Comparison of ENCODE assay signal across 27 cellular contexts in genomic region chr5:17289681-17290619, GRCh38.
DNase-seq lines count a peak whose midpoint lies in the region; ATAC-seq and TF ChIP-seq lines count a peak whose summit lies in the region.
"Had no signal": no experiment of that assay in that cellular context is flagged by ENCODE, and none has a peak within 500 bp of the region (broad histone marks: within the 10 kb centered on the region; RNA-seq: fewer than 3 reads in every experiment).

No MANE protein-coding gene starts in this region.

- intact Hi-C loops in PC-9 (cut with micrococcal nuclease; ENCODE audit: unreplicated experiment) (no loop called here), esophagus muscularis mucosa (cut with DNase I) (no loop called here)

- H2AK5ac ChIP-seq in neuronal stem cell (ENCODE audit: low read depth, low read length): no peak overlapping the region

- no peak overlapping the region for H2BK15ac ChIP-seq in neuronal stem cell (ENCODE audit: low read length)

- H2AFZ ChIP-seq in PC-9 (peak overlapping the region; percentile 66), neuronal stem cell (ENCODE audit: low read length) (no peak overlapping the region)

- TF ChIP-seq EP300 in esophagus muscularis mucosa (IDR thresholded peaks at IDR 0.05): no peak

- H3K23ac ChIP-seq in neuronal stem cell (ENCODE audit: low read depth, low read length, poor library complexity): no peak overlapping the region

- H3F3A ChIP-seq in PC-9 (ENCODE audit: insufficient read depth, low read depth): no peaks in the 10 kb centered on the region

- H3K27me3 ChIP-seq in PC-9 (ENCODE audit: insufficient read depth, low read depth) (no peaks in the 10 kb centered on the region), esophagus muscularis mucosa (no peaks in the 10 kb centered on the region), neuronal stem cell (ENCODE audit: control insufficient read depth in 3 of 3, insufficient read depth in 3 of 3, low read depth in 1 of 3, low read length in 3 of 3) (no peaks in the 10 kb centered on the region)

- DNase-seq in AG10803 (ENCODE audit: low read depth) (peak; percentile 54), PC-9 (no peak), esophagus muscularis mucosa (ENCODE audit: extremely low spot score) (peak; percentile 70), neuronal stem cell (ENCODE audit: low spot score) (no peak), NCI-H510A (lab: John Stamatoyannopoulos, UW) (no peak), Kasumi-1 (lab: John Stamatoyannopoulos, UW) (no peak)
- DNase-seq in stimulated activated naive CD8-positive, alpha-beta T cell treated with anti-CD3 and anti-CD28 coated beads, Interleukin-15, Interleukin-2, amounts not matched to agents 100 U/mL and 50 U/mL, for 24 hours: no peak
- DNase-seq: activated CD4-positive, alpha-beta memory T cell treated with anti-CD3 and anti-CD28 coated beads for 36 hours; activated CD4-positive, CD25-positive, alpha-beta regulatory T cell treated with anti-CD3 and anti-CD28 coated beads, Interleukin-2, amount 50 U/mL, for 72 hours; activated CD8-positive, alpha-beta memory T cell treated with anti-CD3 and anti-CD28 coated beads, Interleukin-2, amount 50 U/mL, for 4 hours; activated naive CD4-positive, alpha-beta T cell treated with anti-CD3 and anti-CD28 coated beads for 36 hours; amniotic stem cell; caudate nucleus; DND-41; islet precursor cell; left ventricle myocardium superior; naive B cell; NCI-H1092; NCI-H1930; RPMI8226; small intestine; stimulated activated CD4-positive, alpha-beta T cell treated with anti-CD3 and anti-CD28 coated beads, Interleukin-1b, Interleukin-23, amount 100 ng/mL, for 48 hours; stimulated activated CD8-positive, alpha-beta memory T cell treated with anti-CD3 and anti-CD28 coated beads, Interleukin-4, amount 100 ng/mL, for 48 hours; T-helper 17 cell had no signal

- peak overlapping the region; percentile 24 for H2BK12ac ChIP-seq in neuronal stem cell (ENCODE audit: low read length)

- no peak overlapping the region for H2BK120ac ChIP-seq in neuronal stem cell (ENCODE audit: low read depth, low read length)

- no peak overlapping the region for H4K8ac ChIP-seq in neuronal stem cell (ENCODE audit: low read depth, low read length)

- no peaks in the 10 kb centered on the region for H3K36me3 ChIP-seq in PC-9 (ENCODE audit: low read depth)
- no peaks in the 10 kb centered on the region for H3K36me3 ChIP-seq in esophagus muscularis mucosa
- no peaks in the 10 kb centered on the region for H3K36me3 ChIP-seq in neuronal stem cell (replicated peaks in 1 of 2; ENCODE audit: control insufficient read depth in 2 of 2, insufficient read depth in 2 of 2, low read length in 2 of 2)

- TF ChIP-seq CTCF in AG10803 (conservative IDR thresholded peaks at IDR 0.05; ENCODE audit: low read length): no peak
- TF ChIP-seq CTCF in PC-9 (conservative IDR thresholded peaks at IDR 0.05): no peak
- TF ChIP-seq CTCF in esophagus muscularis mucosa (IDR thresholded peaks at IDR 0.05): no peak

- TF ChIP-seq POLR2A in esophagus muscularis mucosa (IDR thresholded peaks at IDR 0.05; ENCODE audit: low read depth): no peak

- no peak overlapping the region for H3K27ac ChIP-seq in PC-9
- H3K27ac ChIP-seq in esophagus muscularis mucosa (replicated peaks in 1 of 4): no peak overlapping the region
- H3K27ac ChIP-seq in neuronal stem cell (replicated peaks; ENCODE audit: low read length): no peak overlapping the region
- H3K27ac ChIP-seq: C4-2B, SK-N-MC had no signal

- BruUV-seq in PC-9 (replicated peaks; lab: Mats Ljungman, UMichigan): no TSS peak

- no peak overlapping the region for H3K4ac ChIP-seq in neuronal stem cell (ENCODE audit: low read length)

- H3K4me1 ChIP-seq in PC-9 (replicated peaks; ENCODE audit: insufficient read depth): 0 out of 2 replicates have a peak, but pooled peaks cover 5% of the 10 kb centered on the region
- H3K4me1 ChIP-seq in esophagus muscularis mucosa: no peaks in the 10 kb centered on the region
- H3K4me1 ChIP-seq in neuronal stem cell (ENCODE audit: control insufficient read depth in 2 of 2, insufficient read depth in 1 of 2, low read depth in 1 of 2, low read length in 2 of 2): no peaks in the 10 kb centered on the region

- H3K4me2 ChIP-seq in PC-9 (peak overlapping the region; percentile 41), neuronal stem cell (ENCODE audit: insufficient read depth, low read length, poor library complexity, severe bottlenecking) (no peak overlapping the region)

- 76% methylated on average over 14 of the region's 17 CpGs for WGBS in esophagus muscularis mucosa
- WGBS in neuronal stem cell (ENCODE audit: extremely low coverage in 2 of 2, insufficient read length in 2 of 2, insufficient replicate concordance in 1 of 2), 2 donors: no CpG with 5 or more reads among the region's 17 CpGs

- H3K14ac ChIP-seq in neuronal stem cell (ENCODE audit: low read length): no peak overlapping the region

- H3K9me3 ChIP-seq in PC-9 (ENCODE audit: insufficient read depth, low read depth) (no peaks in the 10 kb centered on the region), esophagus muscularis mucosa (no peaks in the 10 kb centered on the region), neuronal stem cell (replicated peaks in 1 of 2; ENCODE audit: control insufficient read depth in 2 of 2, insufficient read depth in 1 of 2, low read depth in 1 of 2, low read length in 2 of 2) (peaks cover 0 to 2% of the 10 kb centered on the region in 2 donors)

- H3K4me3 ChIP-seq in AG10803 (ENCODE audit: low read length) (no peak overlapping the region), PC-9 (no peak overlapping the region), esophagus muscularis mucosa (no peak overlapping the region), neuronal stem cell (ENCODE audit: low read length in 2 of 2) (no peak overlapping the region)
- H3K4me3 ChIP-seq: SK-N-MC had no signal

- H3K79me2 ChIP-seq in PC-9 (ENCODE audit: low read depth): no peaks in the 10 kb centered on the region

- POLR2A ChIA-PET in PC-9 (lab: Charles Lee; ENCODE audit: unreplicated experiment): no interaction called here

- no peak overlapping the region for H3K9ac ChIP-seq in neuronal stem cell (ENCODE audit: low read depth, low read length, poor library complexity)

- no peaks in the 10 kb centered on the region for H3K9me2 ChIP-seq in PC-9 (ENCODE audit: insufficient read depth)

- H4K91ac ChIP-seq in neuronal stem cell (ENCODE audit: low read depth, low read length, poor library complexity): no peak overlapping the region

- no peak overlapping the region for H2BK5ac ChIP-seq in neuronal stem cell (ENCODE audit: low read length)

- no peaks in the 10 kb centered on the region for H3K79me1 ChIP-seq in neuronal stem cell (ENCODE audit: low read depth, low read length)

- no peak overlapping the region for H3K18ac ChIP-seq in neuronal stem cell (ENCODE audit: low read length)

- no peak for ATAC-seq in stimulated activated naive CD8-positive, alpha-beta T cell treated with anti-CD3 and anti-CD28 coated beads, Interleukin-15, Interleukin-2, amounts not matched to agents 100 U/mL and 50 U/mL, for 24 hours
- ATAC-seq in GM19023 (IDR thresholded peaks at IDR 0.05; ENCODE audit: unreplicated experiment): no peak
- ATAC-seq: left ventricle myocardium superior, T-helper 17 cell had no signal

- no peaks in the 10 kb centered on the region for H4K20me1 ChIP-seq in PC-9 (ENCODE audit: insufficient read depth)

- CTCF ChIA-PET in PC-9 (lab: Charles Lee): no interaction called here

Comparison
In these comparisons a context has a peak if more than half of its experiments do, and no peak if none do; other contexts are left out.
1. DNase-seq: peak in AG10803 (single experiment) and esophagus muscularis mucosa (single experiment); none in PC-9 (0 of 2), neuronal stem cell (single experiment), stimulated activated naive CD8-positive, alpha-beta T cell treated with anti-CD3 and anti-CD28 coated beads, Interleukin-15, Interleukin-2, amounts not matched to agents 100 U/mL and 50 U/mL, for 24 hours (single experiment), NCI-H510A (single experiment) and Kasumi-1 (0 of 2).